In the genomic region with DNA sequence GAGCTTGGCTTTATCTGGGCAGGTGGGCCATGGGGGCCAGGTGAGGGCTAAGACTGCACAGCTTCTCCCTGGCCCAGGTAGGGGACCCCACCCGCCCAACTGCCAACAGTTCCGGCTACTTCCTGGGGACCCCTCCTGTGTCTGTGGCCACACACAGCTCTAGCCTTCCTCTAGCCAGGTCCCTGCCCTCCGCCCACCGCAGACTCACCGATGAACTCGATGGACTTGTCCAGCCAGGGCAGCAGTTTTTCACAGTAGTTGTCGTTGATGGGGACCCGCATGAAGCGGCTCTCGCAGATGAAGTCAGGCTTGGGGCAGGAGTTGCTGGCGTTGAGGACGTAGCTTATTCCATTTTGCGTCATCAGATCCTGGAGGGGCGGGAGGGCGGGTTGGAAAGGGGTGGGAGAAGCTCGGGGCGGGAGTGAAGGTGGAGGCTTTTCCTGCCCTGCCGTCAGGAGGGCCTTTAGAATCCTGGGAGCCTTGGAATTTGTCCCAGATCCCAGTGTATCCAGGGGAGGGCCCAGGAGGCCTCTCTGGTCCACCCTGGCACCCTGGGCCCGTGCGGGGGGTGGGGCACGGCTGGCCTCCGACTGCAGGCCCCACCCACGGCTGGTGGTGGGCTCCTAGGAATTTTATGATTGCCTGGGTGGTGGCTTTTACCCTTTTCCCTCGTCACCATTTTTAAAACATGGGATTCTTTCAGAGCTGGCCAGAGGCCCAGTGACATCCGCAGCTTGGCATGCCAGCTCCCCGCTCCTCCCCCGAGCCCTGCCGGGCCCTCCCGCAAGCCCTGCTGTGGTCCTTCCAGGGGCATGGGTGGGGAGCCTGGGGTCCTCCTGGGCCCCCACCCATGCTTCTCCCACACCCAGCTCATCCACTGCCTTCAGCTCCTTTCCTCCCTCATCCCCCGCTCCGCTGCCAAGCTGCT, we compare ENCODE assay signal across 1 cellular context.
TF ChIP-seq lines count a peak whose summit lies in the region.

No MANE protein-coding gene starts in this region.

TF ChIP-seq in SK-N-SH, 30 proteins besides CTCF, POLR2A, EP300 and RAD21 (continued from another document):
- TF ChIP-seq NFIC (IDR thresholded peaks at IDR 0.05; ENCODE audit: borderline replicate concordance) (peak; percentile 84), RXRA (IDR thresholded peaks at IDR 0.05; ENCODE audit: borderline replicate concordance, low read depth) (no peak), REST (IDR thresholded peaks at IDR 0.05; ENCODE audit: low read depth, low read length) (no peak), MXI1 (IDR thresholded peaks at IDR 0.05; ENCODE audit: low read depth, low read length) (no peak), MEF2A (IDR thresholded peaks at IDR 0.05; ENCODE audit: borderline replicate concordance, low read depth) (no peak), RFX5 (IDR thresholded peaks at IDR 0.05; ENCODE audit: low read length) (no peak)
- TF ChIP-seq, protein P1, sequence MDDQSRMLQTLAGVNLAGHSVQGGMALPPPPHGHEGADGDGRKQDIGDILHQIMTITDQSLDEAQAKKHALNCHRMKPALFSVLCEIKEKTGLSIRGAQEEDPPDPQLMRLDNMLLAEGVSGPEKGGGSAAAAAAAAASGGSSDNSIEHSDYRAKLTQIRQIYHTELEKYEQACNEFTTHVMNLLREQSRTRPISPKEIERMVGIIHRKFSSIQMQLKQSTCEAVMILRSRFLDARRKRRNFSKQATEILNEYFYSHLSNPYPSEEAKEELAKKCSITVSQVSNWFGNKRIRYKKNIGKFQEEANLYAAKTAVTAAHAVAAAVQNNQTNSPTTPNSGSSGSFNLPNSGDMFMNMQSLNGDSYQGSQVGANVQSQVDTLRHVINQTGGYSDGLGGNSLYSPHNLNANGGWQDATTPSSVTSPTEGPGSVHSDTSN (IDR thresholded peaks at IDR 0.05), result no peak
